2 cellular contexts compared by ENCODE assay signal in the genomic region with DNA sequence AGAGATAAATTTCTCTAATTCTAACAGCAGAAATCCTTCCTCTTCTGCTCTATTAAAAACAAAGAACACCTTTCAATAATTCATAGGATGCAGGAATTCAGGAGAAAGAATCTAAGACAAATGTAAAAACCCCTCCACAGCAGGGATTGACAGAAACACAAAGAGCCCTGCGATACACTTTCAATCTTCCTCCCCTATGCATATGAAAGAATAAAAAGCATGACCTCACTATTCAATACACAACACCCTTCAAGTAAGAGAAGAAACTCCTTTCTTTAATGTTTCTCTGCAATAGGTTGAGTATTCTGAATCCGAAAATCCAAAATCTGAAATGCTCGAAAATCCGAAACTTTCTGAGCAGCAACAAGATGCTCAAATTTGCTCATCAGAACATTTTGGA.
TF ChIP-seq lines count a peak whose summit lies in the region.

No MANE protein-coding gene starts in this region.

TF ChIP-seq in GM23338, 12 proteins besides CTCF, POLR2A, EP300 and RAD21 (continued from another document):
- TF ChIP-seq, protein P1, sequence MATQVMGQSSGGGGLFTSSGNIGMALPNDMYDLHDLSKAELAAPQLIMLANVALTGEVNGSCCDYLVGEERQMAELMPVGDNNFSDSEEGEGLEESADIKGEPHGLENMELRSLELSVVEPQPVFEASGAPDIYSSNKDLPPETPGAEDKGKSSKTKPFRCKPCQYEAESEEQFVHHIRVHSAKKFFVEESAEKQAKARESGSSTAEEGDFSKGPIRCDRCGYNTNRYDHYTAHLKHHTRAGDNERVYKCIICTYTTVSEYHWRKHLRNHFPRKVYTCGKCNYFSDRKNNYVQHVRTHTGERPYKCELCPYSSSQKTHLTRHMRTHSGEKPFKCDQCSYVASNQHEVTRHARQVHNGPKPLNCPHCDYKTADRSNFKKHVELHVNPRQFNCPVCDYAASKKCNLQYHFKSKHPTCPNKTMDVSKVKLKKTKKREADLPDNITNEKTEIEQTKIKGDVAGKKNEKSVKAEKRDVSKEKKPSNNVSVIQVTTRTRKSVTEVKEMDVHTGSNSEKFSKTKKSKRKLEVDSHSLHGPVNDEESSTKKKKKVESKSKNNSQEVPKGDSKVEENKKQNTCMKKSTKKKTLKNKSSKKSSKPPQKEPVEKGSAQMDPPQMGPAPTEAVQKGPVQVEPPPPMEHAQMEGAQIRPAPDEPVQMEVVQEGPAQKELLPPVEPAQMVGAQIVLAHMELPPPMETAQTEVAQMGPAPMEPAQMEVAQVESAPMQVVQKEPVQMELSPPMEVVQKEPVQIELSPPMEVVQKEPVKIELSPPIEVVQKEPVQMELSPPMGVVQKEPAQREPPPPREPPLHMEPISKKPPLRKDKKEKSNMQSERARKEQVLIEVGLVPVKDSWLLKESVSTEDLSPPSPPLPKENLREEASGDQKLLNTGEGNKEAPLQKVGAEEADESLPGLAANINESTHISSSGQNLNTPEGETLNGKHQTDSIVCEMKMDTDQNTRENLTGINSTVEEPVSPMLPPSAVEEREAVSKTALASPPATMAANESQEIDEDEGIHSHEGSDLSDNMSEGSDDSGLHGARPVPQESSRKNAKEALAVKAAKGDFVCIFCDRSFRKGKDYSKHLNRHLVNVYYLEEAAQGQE (IDR thresholded peaks at IDR 0.05; ENCODE audit: unreplicated experiment): no peak
- TF ChIP-seq STAT1 (IDR thresholded peaks at IDR 0.05; ENCODE audit: unreplicated experiment): no peak
- peak; percentile 80 for TF ChIP-seq CREB1 (CRISPR knock-in tag; IDR thresholded peaks at IDR 0.05; ENCODE audit: low read depth)

TF ChIP-seq in neural cell, 6 proteins besides CTCF, POLR2A, EP300 and RAD21 (continued from another document):
- TF ChIP-seq, protein P1 (IDR thresholded peaks at IDR 0.05; ENCODE audit: borderline replicate concordance): no peak
- peak; percentile 21 for TF ChIP-seq MXI1 (conservative IDR thresholded peaks at IDR 0.05; ENCODE audit: poor library complexity, severe bottlenecking)
